In the genomic region with DNA sequence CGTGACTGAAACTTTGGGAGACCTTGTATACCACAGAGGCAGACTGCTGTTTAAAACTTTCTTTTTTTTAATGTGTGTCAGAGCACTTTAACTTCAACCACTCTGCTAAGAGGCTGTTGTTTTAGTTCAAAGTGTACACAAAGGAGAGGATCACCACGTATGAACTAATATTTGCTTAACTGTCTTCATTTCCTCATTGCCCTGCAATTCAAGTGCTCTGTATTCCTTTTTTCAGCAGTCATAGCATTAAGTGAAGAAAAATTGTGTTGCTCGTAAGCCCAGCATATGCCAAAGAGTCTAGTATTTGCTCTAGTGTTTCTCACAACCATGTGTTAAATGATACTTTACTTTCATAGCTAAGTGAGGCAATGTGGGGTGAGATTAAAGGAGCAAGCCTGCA, we compare ENCODE assay signal across 18 cellular contexts.
DNase-seq lines count a peak whose midpoint lies in the region; ATAC-seq, FAIRE-seq and TF ChIP-seq lines count a peak whose summit lies in the region.
"Had no signal": no experiment of that assay in that cellular context is flagged by ENCODE, and none has a peak within 500 bp of the region (broad histone marks: within the 10 kb centered on the region; RNA-seq: fewer than 3 reads in every experiment).

No MANE protein-coding gene starts in this region.

- FAIRE-seq in GM12892 (lab: Jason Lieb, UNC): no peak

- DNase-seq in HT1080 (ENCODE audit: low read depth) (peak; percentile 20), SHP77 (lab: John Stamatoyannopoulos, UW) (peak; percentile 30 to 43), fibroblast of the aortic adventitia (ENCODE audit: low read depth) (peak; percentile 6), renal cortical epithelial cell (ENCODE audit: low read depth) (peak; percentile 54), GM12892 (ENCODE audit: insufficient read length) (no peak), ACHN (no peak)
- DNase-seq: activated B cell treated with CpG ODN at 0.5 μM for 24 hours; activated effector memory CD4-positive, alpha-beta T cell treated with Interleukin-2 at 50 U/mL for 16 hours; hippocampal formation; left ventricle myocardium inferior; naive thymus-derived CD8-positive, alpha-beta T cell; NCI-H1417 treated with DMSO at 0.1 percent for 48 hours; NCI-H748 treated with DMSO at 0.1 percent for 48 hours; stimulated activated naive CD8-positive, alpha-beta T cell treated with anti-CD3 and anti-CD28 coated beads, Interleukin-15, amount 100 ng/mL, for 72 hours; T-helper 1 cell had no signal

- TF ChIP-seq CTCF in fibroblast of the aortic adventitia (IDR thresholded peaks at IDR 0.05; ENCODE audit: insufficient read depth, low read length): no peak

- H3K4me3 ChIP-seq in fibroblast of the aortic adventitia (ENCODE audit: low read depth, low read length): no peak overlapping the region
- H3K4me3 ChIP-seq: left ventricle myocardium inferior, vagina had no signal

- in situ Hi-C loops in ACHN (cut with HindIII; ENCODE audit: low pct_ligation_motif_present, low pct_unique_long_range_greater_than_20kb, low sequenced_read_pairs): no loop called here

- no peak for ATAC-seq in GM21447 (IDR thresholded peaks at IDR 0.05; ENCODE audit: unreplicated experiment)
- ATAC-seq in HG03175 (IDR thresholded peaks at IDR 0.05; ENCODE audit: unreplicated experiment): no peak
- ATAC-seq: naive thymus-derived CD8-positive, alpha-beta T cell; stimulated activated naive CD8-positive, alpha-beta T cell treated with anti-CD3 and anti-CD28 coated beads, Interleukin-15, amount 100 ng/mL, for 72 hours had no signal

- no peak for TF ChIP-seq POLR2A in GM12892 (IDR thresholded peaks at IDR 0.05; ENCODE audit: low read depth, low read length)

Comparison
In these comparisons a context has a peak if more than half of its experiments do, and no peak if none do; other contexts are left out.
1. DNase-seq: peak in HT1080 (single experiment), SHP77 (2 of 2), fibroblast of the aortic adventitia (single experiment) and renal cortical epithelial cell (single experiment); none in GM12892 (single experiment) and ACHN (single experiment).